Comparison of ENCODE assay signal across 8 cellular contexts in genomic region chr1:77313491-77313890, GRCh38. TPM values are rescaled to one million over a fixed set of nuclear protein-coding genes. Genes with fewer than 3 reads are reported as not detected.
A peak's percentile ranks its signal among the peaks of the same experiment; 100 is the strongest.
DNase-seq lines count a peak whose midpoint lies in the region; ATAC-seq and TF ChIP-seq lines count a peak whose summit lies in the region.

No MANE protein-coding gene starts in this region.

- ATAC-seq in RWPE2 (ENCODE audit: low read depth), result peak; percentile 62; the same call in 2 of the 3 replicates
- no peak for ATAC-seq in HG03432 (IDR thresholded peaks at IDR 0.05; ENCODE audit: unreplicated experiment)
- ATAC-seq in GM21381 (IDR thresholded peaks at IDR 0.05; ENCODE audit: unreplicated experiment), result no peak

- no peak overlapping the region for H4K5ac ChIP-seq in H9 (ENCODE audit: insufficient read length, low read depth, low read length)

- no CpG with 5 or more reads among the region's 8 CpGs for WGBS in H9 (ENCODE audit: extremely low coverage, insufficient read length, low lambda C conversion rate)
- WGBS in smooth muscle cell (ENCODE audit: low lambda C conversion rate), result 66% methylated on average over 8 of the region's 8 CpGs

- no peak overlapping the region for H2AK5ac ChIP-seq in H9 (ENCODE audit: insufficient read length, low read length)

- no peak overlapping the region for H3K27ac ChIP-seq in DOHH2 (ENCODE audit: low read depth, low read length)
- H3K27ac ChIP-seq in H9 (ENCODE audit: insufficient read length, low read depth, low read length), result no peak overlapping the region
- H3K27ac ChIP-seq in RWPE2 (ENCODE audit: poor library complexity, severe bottlenecking), result no peak overlapping the region
- no peak overlapping the region for H3K27ac ChIP-seq in smooth muscle cell (ENCODE audit: low read depth)

- peaks cover 0 to 6% of the 10 kb centered on the region in 2 experiments; a peak in 2 of 4 replicates for H3K4me1 Mint-ChIP-seq in H9

- no peaks in the 10 kb centered on the region for H3K9me3 ChIP-seq in DOHH2 (ENCODE audit: control insufficient read depth, insufficient read depth, low read length)
- no peaks in the 10 kb centered on the region for H3K9me3 ChIP-seq in H9 (ENCODE audit: control insufficient read depth, low read depth, low read length)
- no peaks in the 10 kb centered on the region for H3K9me3 ChIP-seq in RWPE2 (ENCODE audit: severe bottlenecking)
- H3K9me3 ChIP-seq in smooth muscle cell (replicated peaks; ENCODE audit: low read depth), result no peaks in the 10 kb centered on the region

- no peak overlapping the region for H3K56ac ChIP-seq in H9 (ENCODE audit: insufficient read length, low read depth, low read length)

- no peak overlapping the region for H4K91ac ChIP-seq in H9 (ENCODE audit: insufficient read length, low read depth, low read length)

- H3K36me3 Mint-ChIP-seq in H9 (ENCODE audit: insufficient read depth in 1 of 3, low read depth in 3 of 3), result no peaks in the 10 kb centered on the region

- H3K9me2 ChIP-seq in DOHH2 (replicated peaks; ENCODE audit: control insufficient read depth, low read length), result no peaks in the 10 kb centered on the region

- no peak overlapping the region for H3T11ph ChIP-seq in H9 (ENCODE audit: low read length)

- no peaks in the 10 kb centered on the region for H3K23me2 ChIP-seq in H9 (ENCODE audit: insufficient read length, low read depth, low read length, poor library complexity, severe bottlenecking)

- H3K9ac ChIP-seq in H9 (ENCODE audit: extremely low read depth, insufficient read length, low read length) (no peak overlapping the region), smooth muscle cell (ENCODE audit: low read depth) (no peak overlapping the region)

- H3K4me2 ChIP-seq in DOHH2 (ENCODE audit: low read length) (no peak overlapping the region), H9 (ENCODE audit: insufficient read depth, insufficient read length, low read length) (no peak overlapping the region), smooth muscle cell (no peak overlapping the region)

- H3F3A ChIP-seq in DOHH2 (ENCODE audit: control insufficient read depth, insufficient read depth) (no peaks in the 10 kb centered on the region), smooth muscle cell (ENCODE audit: low read depth) (no peaks in the 10 kb centered on the region)

- H3K4me3 ChIP-seq in DOHH2 (ENCODE audit: low read length) (no peak overlapping the region), RWPE2 (ENCODE audit: severe bottlenecking) (no peak overlapping the region), smooth muscle cell (no peak overlapping the region)

- peaks cover 26% of the 10 kb centered on the region for H3K4me1 ChIP-seq in DOHH2 (ENCODE audit: control insufficient read depth, low read length)
- no peaks in the 10 kb centered on the region for H3K4me1 ChIP-seq in H9 (ENCODE audit: insufficient read depth, low read length)
- no peaks in the 10 kb centered on the region for H3K4me1 ChIP-seq in RWPE2 (ENCODE audit: insufficient read depth, poor library complexity, severe bottlenecking)
- no peaks in the 10 kb centered on the region for H3K4me1 ChIP-seq in smooth muscle cell (ENCODE audit: low read depth)

- H3K27me3 ChIP-seq in DOHH2 (ENCODE audit: control insufficient read depth, low read length), result no peaks in the 10 kb centered on the region
- H3K27me3 ChIP-seq in H9 (ENCODE audit: insufficient read depth, low read length), result no peaks in the 10 kb centered on the region
- no peaks in the 10 kb centered on the region for H3K27me3 ChIP-seq in RWPE2 (ENCODE audit: insufficient read depth, poor library complexity, severe bottlenecking)
- no peaks in the 10 kb centered on the region for H3K27me3 ChIP-seq in smooth muscle cell (ENCODE audit: low read depth)

- H2BK15ac ChIP-seq in H9 (ENCODE audit: low read depth, low read length), result no peak overlapping the region

- peak overlapping the region in 1 of 3 experiments; percentile 24; a peak in 2 of 7 replicates for H3K27ac Mint-ChIP-seq in H9

- H2BK5ac ChIP-seq in H9 (ENCODE audit: insufficient read length, low read length), result no peak overlapping the region

- no peak overlapping the region for H3K18ac ChIP-seq in H9 (ENCODE audit: insufficient read length, low read depth, low read length)

- H2BK20ac ChIP-seq in H9 (ENCODE audit: low read depth, low read length, poor library complexity, severe bottlenecking), result no peak overlapping the region

- no peak overlapping the region for H3K4ac ChIP-seq in H9 (ENCODE audit: low read depth, low read length)

- H3K79me1 ChIP-seq in H9 (ENCODE audit: insufficient read depth, low read depth, low read length, poor library complexity, severe bottlenecking), result no peaks in the 10 kb centered on the region

- no peaks in the 10 kb centered on the region for H3K27me3 Mint-ChIP-seq in H9 (ENCODE audit: low read depth)

- TF ChIP-seq CTCF in DOHH2 (IDR thresholded peaks at IDR 0.05; ENCODE audit: low read depth, low read length, poor library complexity, severe bottlenecking) (peak; percentile 64), H9 (conservative IDR thresholded peaks at IDR 0.05) (peak; percentile 69), RWPE2 (IDR thresholded peaks at IDR 0.05; ENCODE audit: poor library complexity, severe bottlenecking) (peak; percentile 15), smooth muscle cell (IDR thresholded peaks at IDR 0.05; ENCODE audit: borderline replicate concordance, insufficient read depth, poor library complexity, severe bottlenecking) (peak; percentile 10)

- H3K79me2 ChIP-seq in DOHH2 (ENCODE audit: control insufficient read depth, low read length) (no peaks in the 10 kb centered on the region), H9 (ENCODE audit: insufficient read depth, low read length) (no peaks in the 10 kb centered on the region), smooth muscle cell (ENCODE audit: low read depth) (no peaks in the 10 kb centered on the region)

- peak; percentile 76 for DNase-seq in H9
- no peak for DNase-seq in RWPE2 (ENCODE audit: low spot score)
- DNase-seq in dermis blood vessel endothelial cell, result peak; percentile 51
- no peak for DNase-seq in smooth muscle cell (lab: John Stamatoyannopoulos, UW; ENCODE audit: unreplicated experiment)
- no peak for DNase-seq in NCI-H1048 (lab: John Stamatoyannopoulos, UW)

- no peaks in the 10 kb centered on the region for H3K9me3 Mint-ChIP-seq in H9

- no peaks in the 10 kb centered on the region for H4K20me1 ChIP-seq in DOHH2 (ENCODE audit: control insufficient read depth, insufficient read depth, low read depth, low read length)
- no peaks in the 10 kb centered on the region for H4K20me1 ChIP-seq in H9 (ENCODE audit: control insufficient read depth, insufficient read depth, insufficient read length)
- H4K20me1 ChIP-seq in smooth muscle cell (ENCODE audit: low read depth), result no peaks in the 10 kb centered on the region

- no peak overlapping the region for H2AFZ ChIP-seq in H9 (ENCODE audit: low read length)
- H2AFZ ChIP-seq in smooth muscle cell (ENCODE audit: low read depth), result peak overlapping the region; percentile 75

- H2BK120ac ChIP-seq in H9 (ENCODE audit: low read depth, low read length, poor library complexity, severe bottlenecking), result no peak overlapping the region

- no peak overlapping the region for H2BK12ac ChIP-seq in H9 (ENCODE audit: insufficient read length, low read depth, low read length)

- H3K4me3 Mint-ChIP-seq in H9, result no peak overlapping the region

- H3K23ac ChIP-seq in H9 (ENCODE audit: insufficient read length, low read depth, low read length), result no peak overlapping the region

- H3K36me3 ChIP-seq in DOHH2 (ENCODE audit: control insufficient read depth, low read length), result no peaks in the 10 kb centered on the region
- no peaks in the 10 kb centered on the region for H3K36me3 ChIP-seq in RWPE2 (ENCODE audit: low read depth)
- no peaks in the 10 kb centered on the region for H3K36me3 ChIP-seq in smooth muscle cell (ENCODE audit: low read depth)

- no peak overlapping the region for H4K8ac ChIP-seq in H9 (replicated peaks; ENCODE audit: insufficient read length, low read depth, low read length)

- no peak overlapping the region for H3K14ac ChIP-seq in H9 (ENCODE audit: insufficient read depth, low read length)

RNA-seq across cellular contexts. Expression of gene AK5, which starts 31.7 kb away (rescaled TPM):
- total RNA-seq in H9 (2021) (2.5 and 2.6 TPM in 2 replicates), dermis blood vessel endothelial cell (20.1 and 40.3 TPM in 2 replicates), smooth muscle cell (not detected in 2 replicates)
- polyA plus RNA-seq in smooth muscle cell, result 0.43 and 0.89 TPM in 2 replicates

Comparison
In these comparisons a context has a peak if more than half of its experiments do, and no peak if none do; other contexts are left out.
1. CTCF ChIP-seq: peak in every context shown above with its lines; median percentile 69 in H9; 64 in DOHH2; 15 in RWPE2; 10 in smooth muscle cell.
2. DNase-seq: peak in H9 (single experiment) and dermis blood vessel endothelial cell (single experiment); none in RWPE2 (single experiment), smooth muscle cell (single experiment) and NCI-H1048 (single experiment).